In genomic region chr4:175419120-175419774, GRCh38 we compare ENCODE assay signal across 14 cellular contexts.
DNase-seq lines count a peak whose midpoint lies in the region; FAIRE-seq and TF ChIP-seq lines count a peak whose summit lies in the region.
"Had no signal": no experiment of that assay in that cellular context is flagged by ENCODE, and none has a peak within 500 bp of the region (broad histone marks: within the 10 kb centered on the region; RNA-seq: fewer than 3 reads in every experiment).

No MANE protein-coding gene starts in this region.

- no peak for FAIRE-seq in GM12892 (lab: Jason Lieb, UNC)
- FAIRE-seq: frontal cortex had no signal

- peaks cover 23% of the 10 kb centered on the region for H3F3A ChIP-seq in SK-N-SH (replicated peaks; ENCODE audit: insufficient read depth)

- H4K20me1 ChIP-seq in SK-N-SH (ENCODE audit: insufficient read depth): no peaks in the 10 kb centered on the region

- TF ChIP-seq POLR2A in GM12892 (IDR thresholded peaks at IDR 0.05; ENCODE audit: low read depth, low read length): no peak

- TF ChIP-seq CTCF in SK-N-SH (IDR thresholded peaks at IDR 0.05) (no peak), fibroblast of pulmonary artery (IDR thresholded peaks at IDR 0.05; ENCODE audit: low read length, missing control alignments) (no peak)

- POLR2A ChIA-PET in SK-N-SH (lab: Yijun Ruan, JAX): no interaction called here

- no peaks in the 10 kb centered on the region for H3K27me3 ChIP-seq in SK-N-SH (ENCODE audit: insufficient read depth)
- H3K27me3 ChIP-seq: suprapubic skin had no signal

- peak overlapping the region; percentile 38 for H2AFZ ChIP-seq in SK-N-SH (ENCODE audit: low read depth)

- no peaks in the 10 kb centered on the region for H3K9me2 ChIP-seq in SK-N-SH

- 17% methylated on average over 2 of the region's 2 CpGs for WGBS in SK-N-SH (ENCODE audit: low lambda C conversion rate)

- H3K4me1 ChIP-seq in SK-N-SH (ENCODE audit: control insufficient read depth in 1 of 2, insufficient read depth in 2 of 2, low read depth in 1 of 2, low read length in 1 of 2): peaks cover 0 to 18% of the 10 kb centered on the region in 2 experiments; a peak in 2 of 4 replicates
- H3K4me1 ChIP-seq: suprapubic skin had no signal

- CTCF ChIA-PET in SK-N-SH (lab: Yijun Ruan, JAX): no interaction called here

- H3K36me3 ChIP-seq in SK-N-SH (replicated peaks in 1 of 2; ENCODE audit: control insufficient read depth in 1 of 2, insufficient read depth in 2 of 2, low read length in 1 of 2): no peaks in the 10 kb centered on the region
- H3K36me3 ChIP-seq: suprapubic skin had no signal

- peak in 1 of 2 experiments; percentile 44; a peak in 1 of 4 replicates for TF ChIP-seq EP300 in SK-N-SH (IDR thresholded peaks at IDR 0.05; ENCODE audit: borderline replicate concordance in 1 of 2, low read depth in 1 of 2, low read length in 1 of 2)

- H3K9ac ChIP-seq in SK-N-SH: peak overlapping the region; percentile 60

- no peak for TF ChIP-seq RAD21 in SK-N-SH (IDR thresholded peaks at IDR 0.05; ENCODE audit: low read length)

- H3K9me3 ChIP-seq in SK-N-SH: peaks cover 12% of the 10 kb centered on the region

- H3K27ac ChIP-seq in SK-N-SH (ENCODE audit: low read depth in 2 of 2, low read length in 1 of 2): peak overlapping the region in 1 of 2 experiments; percentile 96; a peak in 2 of 4 replicates
- H3K27ac ChIP-seq: suprapubic skin had no signal

- no peaks in the 10 kb centered on the region for H3K79me2 ChIP-seq in SK-N-SH (ENCODE audit: insufficient read depth)

- peak overlapping the region; percentile 34 for H3K4me2 ChIP-seq in SK-N-SH

- DNase-seq in H4 (ENCODE audit: low spot score): peak; percentile 77
- DNase-seq in SK-N-SH: no peak
- DNase-seq in fibroblast of pulmonary artery (ENCODE audit: low read depth): peak; percentile 96
- peak; percentile 49 for DNase-seq in smooth muscle cell of the brain vasculature (ENCODE audit: low read depth, low spot score)
- DNase-seq in NCI-H146 treated with DMSO at 0.1 percent for 48 hours (lab: John Stamatoyannopoulos, UW; ENCODE audit: unreplicated experiment): no peak
- DNase-seq in GM12892 (ENCODE audit: insufficient read length): no peak
- no peak for DNase-seq in superior temporal gyrus (ENCODE audit: extremely low spot score)
- DNase-seq in activated T-cell treated with anti-CD3 and anti-CD28 coated beads for 4 hours: no peak
- DNase-seq: activated CD4-positive, alpha-beta T cell treated with anti-CD3 and anti-CD28 coated beads, Interleukin-2, amount 50 U/mL, for 4 hours; naive B cell; NCI-H2029 treated with DMSO at 0.1 percent for 48 hours; stimulated activated CD4-positive, alpha-beta T cell treated with anti-CD3 and anti-CD28 coated beads, Interleukin-2, amount 100 ng/mL, for 24 hours had no signal

- H3K4me3 ChIP-seq in SK-N-SH (ENCODE audit: low read depth in 2 of 2, low read length in 1 of 2) (no peak overlapping the region), fibroblast of pulmonary artery (replicated peaks; ENCODE audit: low read depth, low read length) (no peak overlapping the region)
- H3K4me3 ChIP-seq: suprapubic skin had no signal

TF ChIP-seq in SK-N-SH, 30 proteins besides CTCF, POLR2A, EP300 and RAD21:
- no peak for TF ChIP-seq SMC3 (IDR thresholded peaks at IDR 0.05; ENCODE audit: low read depth, low read length)
- TF ChIP-seq TCF12 (IDR thresholded peaks at IDR 0.05): peak; percentile 43; the same call in 1 of the 2 replicates
- TF ChIP-seq FOSL2 (IDR thresholded peaks at IDR 0.05; ENCODE audit: borderline replicate concordance, low read depth): peak; percentile 55; the same call in 1 of the 2 replicates
- no peak for TF ChIP-seq ZBTB33 (IDR thresholded peaks at IDR 0.05; ENCODE audit: borderline replicate concordance, low read depth)
- peak; percentile 37; the same call in 1 of the 2 replicates for TF ChIP-seq PBX3 (IDR thresholded peaks at IDR 0.05)

Comparison
In these comparisons a context has a peak if more than half of its experiments do, and no peak if none do; other contexts are left out.
1. DNase-seq: peak in H4 (single experiment), fibroblast of pulmonary artery (single experiment) and smooth muscle cell of the brain vasculature (single experiment); none in SK-N-SH (single experiment), NCI-H146 treated with DMSO at 0.1 percent for 48 hours (single experiment), GM12892 (single experiment), superior temporal gyrus (single experiment) and activated T-cell treated with anti-CD3 and anti-CD28 coated beads for 4 hours (single experiment).